Comparison of ENCODE assay signal across 23 cellular contexts in genomic region chr1:64748706-64749105, GRCh38.
"Had no signal": no experiment of that assay in that cellular context is flagged by ENCODE, and none has a peak within 500 bp of the region (broad histone marks: within the 10 kb centered on the region; RNA-seq: fewer than 3 reads in every experiment).

No MANE protein-coding gene starts in this region.

- H3K27ac ChIP-seq: epithelial cell of prostate, esophagus squamous epithelium had no signal

- H3K9me3 ChIP-seq: esophagus squamous epithelium had no signal

- H3K4me3 ChIP-seq: dorsolateral prefrontal cortex, esophagus squamous epithelium had no signal

- H3K27me3 ChIP-seq: dorsolateral prefrontal cortex, esophagus squamous epithelium had no signal

- ATAC-seq: activated CD4-positive, alpha-beta T cell treated with anti-CD3 and anti-CD28 coated beads for 36 hours; activated naive CD4-positive, alpha-beta T cell treated with anti-CD3 and anti-CD28 coated beads, Interleukin-2, amount 50 U/mL, for 72 hours; activated T-cell treated with anti-CD3 and anti-CD28 coated beads, Interleukin-2, amount 50 U/mL, for 72 hours; effector memory CD8-positive, alpha-beta T cell had no signal

- H3K36me3 ChIP-seq: esophagus squamous epithelium had no signal

- DNase-seq: activated CD4-positive, alpha-beta memory T cell treated with anti-CD3 and anti-CD28 coated beads for 36 hours; activated CD4-positive, alpha-beta T cell treated with anti-CD3 and anti-CD28 coated beads for 36 hours; activated CD4-positive, alpha-beta T cell treated with anti-CD3 and anti-CD28 coated beads, Interleukin-2, amount 10 ng/mL, durations not matched to agents 24 days and 14 days; activated CD4-positive, CD25-positive, alpha-beta regulatory T cell; activated CD4-positive, CD25-positive, alpha-beta regulatory T cell treated with anti-CD3 and anti-CD28 coated beads, Interleukin-2, amount 50 U/mL, for 72 hours; activated CD8-positive, alpha-beta memory T cell treated with anti-CD3 and anti-CD28 coated beads, Interleukin-2, amount 50 U/mL, for 48 hours; activated gamma-delta T cell; activated naive CD4-positive, alpha-beta T cell; activated naive CD4-positive, alpha-beta T cell treated with anti-CD3 and anti-CD28 coated beads, Interleukin-2, amount 10 ng/mL, durations not matched to agents 7 days and 5 days; activated naive CD8-positive, alpha-beta T cell treated with anti-CD3 and anti-CD28 coated beads, Interleukin-2, amount 10 ng/mL, durations not matched to agents 7 days and 5 days; activated T-cell treated with anti-CD3 and anti-CD28 coated beads for 4 hours; activated T-cell treated with anti-CD3 and anti-CD28 coated beads, Interleukin-2, amount 50 U/mL, for 24 hours; activated T-cell treated with anti-CD3 and anti-CD28 coated beads, Interleukin-2, amount 50 U/mL, for 72 hours; amniotic stem cell; caudate nucleus; dorsolateral prefrontal cortex; effector CD4-positive, alpha-beta T cell; effector memory CD8-positive, alpha-beta T cell; esophagus squamous epithelium; head of caudate nucleus; T-helper 2 cell had no signal
